Comparison of ENCODE assay signal across 8 cellular contexts in genomic region chr11:57647960-57648776, GRCh38. TPM values are rescaled to one million over a fixed set of nuclear protein-coding genes. Genes with fewer than 3 reads are reported as not detected.
DNase-seq lines count a peak whose midpoint lies in the region; ATAC-seq and TF ChIP-seq lines count a peak whose summit lies in the region.

No MANE protein-coding gene starts in this region.

- TF ChIP-seq CTCF in left lung (IDR thresholded peaks at IDR 0.05), result no peak

- no peaks in the 10 kb centered on the region for H3K9me3 Mint-ChIP-seq in activated naive CD8-positive, alpha-beta T cell (ENCODE audit: low read depth)

- intact Hi-C loops in left lung (cut with DNase I), result no loop called here

- no peaks in the 10 kb centered on the region for H3K36me3 Mint-ChIP-seq in activated naive CD8-positive, alpha-beta T cell

- ATAC-seq in left lung (peak; percentile 4), HG03108 (IDR thresholded peaks at IDR 0.05; ENCODE audit: unreplicated experiment) (no peak)

- H3K27ac ChIP-seq in left lung, result no peak overlapping the region

- peak overlapping the region; percentile 90 for H3K4me3 Mint-ChIP-seq in activated naive CD8-positive, alpha-beta T cell

- H3K36me3 ChIP-seq in H7 (replicated peaks; ENCODE audit: control insufficient read depth, insufficient read depth, low read length), result peaks cover 8% of the 10 kb centered on the region
- no peaks in the 10 kb centered on the region for H3K36me3 ChIP-seq in left lung

- H3K4me3 ChIP-seq in H7 (ENCODE audit: insufficient read depth, low read depth, low read length) (peak overlapping the region; percentile 54), left lung (peak overlapping the region in 1 of 2 donors; percentile 26)

- peaks cover 25 to 62% of the 10 kb centered on the region in 2 donors for H3K4me1 ChIP-seq in left lung

- peaks cover 21% of the 10 kb centered on the region for H3K27me3 Mint-ChIP-seq in activated naive CD8-positive, alpha-beta T cell

- no peaks in the 10 kb centered on the region for H3K9me3 ChIP-seq in left lung

- H3K4me1 Mint-ChIP-seq in activated naive CD8-positive, alpha-beta T cell (ENCODE audit: low read depth), result peaks cover 49% of the 10 kb centered on the region

- peaks cover 4% of the 10 kb centered on the region; the same call in 1 of the 2 replicates for H3K27me3 ChIP-seq in H7 (ENCODE audit: control insufficient read depth, insufficient read depth, low read length)
- H3K27me3 ChIP-seq in left lung, result peaks cover 22 to 67% of the 10 kb centered on the region in 2 donors

- DNase-seq in AG08395 (ENCODE audit: low spot score), result peak; percentile 24
- DNase-seq in H7, result peak; percentile 40
- no peak for DNase-seq in left lung
- no peak for DNase-seq in putamen (ENCODE audit: low spot score)
- DNase-seq in midbrain (lab: John Stamatoyannopoulos, UW), result no peak
- DNase-seq in NOMO-1 treated with dmso at 0.1 percent for 144 hours (lab: John Stamatoyannopoulos, UW; ENCODE audit: unreplicated experiment), result no peak

- no peak overlapping the region for H3K27ac Mint-ChIP-seq in activated naive CD8-positive, alpha-beta T cell

RNA-seq across cellular contexts. Expression of gene YPEL4, which starts 1.5 kb away (rescaled TPM):
- total RNA-seq in H7 (2014; rRNA removed; shearing (Covaris generic)), result not detected in 2 replicates
- total RNA-seq in left lung, result 1 to 10 TPM; 1.2 to 2.3 TPM

RNA-seq across cellular contexts. Expression of gene CLP1, which starts 9.4 kb away (rescaled TPM):
- 26.4 and 33.4 TPM in 2 replicates for total RNA-seq in H7 (2014; rRNA removed; shearing (Covaris generic))
- total RNA-seq in left lung, result 10 to 100 TPM; 10.1 to 13.1 TPM

RNA-seq across cellular contexts. Expression of gene ZDHHC5, which starts 19.7 kb away (rescaled TPM):
- 26.7 and 28.6 TPM in 2 replicates for total RNA-seq in H7 (2014; rRNA removed; shearing (Covaris generic))
- total RNA-seq in left lung, result 10 to 100 TPM; 69.9 to 83.6 TPM

RNA-seq across cellular contexts. Expression of gene SERPING1, which starts 50.7 kb away (rescaled TPM):
- total RNA-seq in H7 (2014; rRNA removed; shearing (Covaris generic)), result 30.3 and 34.6 TPM in 2 replicates
- total RNA-seq in left lung, result 100 to 1,000 TPM; 195 to 329 TPM

Comparison
In these comparisons a context has a peak if more than half of its experiments do, and no peak if none do; other contexts are left out.
1. DNase-seq: peak in AG08395 (single experiment) and H7 (single experiment); none in left lung (0 of 2), putamen (single experiment), midbrain (single experiment) and NOMO-1 treated with dmso at 0.1 percent for 144 hours (single experiment).